ENCODE assay signal across 8 cellular contexts in the genomic region with DNA sequence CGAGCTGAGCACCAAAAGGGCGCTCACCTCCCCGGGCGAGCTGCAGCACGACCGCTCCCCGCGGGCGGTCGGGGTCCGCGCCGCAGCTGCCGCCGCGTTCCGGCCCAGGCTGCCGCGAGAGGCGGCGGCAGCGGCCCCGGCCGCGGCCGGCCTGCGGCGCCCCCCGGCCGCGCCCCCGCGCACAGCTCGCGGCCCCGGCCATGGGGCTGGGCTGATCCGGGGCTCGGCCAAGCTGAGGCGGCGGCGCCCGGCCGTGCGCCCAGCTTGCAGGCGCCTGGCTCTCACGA. TPM values are rescaled to one million over a fixed set of nuclear protein-coding genes. Genes with fewer than 3 reads are reported as not detected.
DNase-seq lines count a peak whose midpoint lies in the region; ATAC-seq and TF ChIP-seq lines count a peak whose summit lies in the region.

No MANE protein-coding gene starts in this region.

- in situ Hi-C loops in brain microvascular endothelial cell (cut with HindIII; ENCODE audit: low pct_ligation_motif_present, low sequenced_read_pairs), result no loop called here

- DNase-seq in BE2C (no peak), HL-60 (ENCODE audit: low read depth in 1 of 2, low spot score in 1 of 2) (no peak), brain microvascular endothelial cell (no peak), mesenchymal stem cell (no peak), NCI-H128 (lab: John Stamatoyannopoulos, UW; ENCODE audit: unreplicated experiment) (no peak)
- no peak for DNase-seq in stimulated activated naive CD4-positive, alpha-beta T cell (lab: John Stamatoyannopoulos, UW)
- no peak for DNase-seq in stimulated activated naive CD4-positive, alpha-beta T cell treated with Interleukin-2 at 50 U/mL for 16 hours (lab: John Stamatoyannopoulos, UW)

- H4K91ac ChIP-seq in mesenchymal stem cell (ENCODE audit: low read length), result no peak overlapping the region

- H4K8ac ChIP-seq in mesenchymal stem cell (ENCODE audit: low read length), result peak overlapping the region; percentile 27

- H2BK5ac ChIP-seq in mesenchymal stem cell (ENCODE audit: low read depth, low read length, poor library complexity, severe bottlenecking), result no peak overlapping the region

- peak overlapping the region; percentile 80 for H2BK15ac ChIP-seq in mesenchymal stem cell (ENCODE audit: low read depth, poor library complexity, severe bottlenecking)

- H3K4me1 ChIP-seq in BE2C, result no peaks in the 10 kb centered on the region
- peaks cover 5% of the 10 kb centered on the region for H3K4me1 ChIP-seq in mesenchymal stem cell (ENCODE audit: control insufficient read depth, insufficient read depth, low read depth, low read length)

- H3K9me3 ChIP-seq in BE2C, result no peaks in the 10 kb centered on the region
- H3K9me3 ChIP-seq in mesenchymal stem cell (ENCODE audit: control insufficient read depth, low read length), result no peaks in the 10 kb centered on the region

- peak overlapping the region in 1 of 2 experiments; percentile 53 for H3K14ac ChIP-seq in mesenchymal stem cell (ENCODE audit: low read length in 2 of 2)

- H3K27ac ChIP-seq in HL-60 (replicated peaks) (no peak overlapping the region), brain microvascular endothelial cell (no peak overlapping the region), mesenchymal stem cell (ENCODE audit: low read length, poor library complexity, severe bottlenecking) (no peak overlapping the region)

- peak overlapping the region in 1 of 2 experiments; percentile 83 for H3K4ac ChIP-seq in mesenchymal stem cell (ENCODE audit: low read depth in 1 of 2, low read length in 2 of 2)

- H3K18ac ChIP-seq in mesenchymal stem cell (ENCODE audit: low read depth in 1 of 2, low read length in 2 of 2), result peak overlapping the region; percentile 58 to 82

- H3K36me3 ChIP-seq in BE2C (no peaks in the 10 kb centered on the region), brain microvascular endothelial cell (replicated peaks) (no peaks in the 10 kb centered on the region), mesenchymal stem cell (ENCODE audit: control insufficient read depth in 1 of 2, insufficient read depth in 2 of 2, low read depth in 1 of 2, low read length in 2 of 2) (no peaks in the 10 kb centered on the region)

- H3K27me3 ChIP-seq in BE2C (no peaks in the 10 kb centered on the region), HL-60 (ENCODE audit: insufficient read depth, poor library complexity, severe bottlenecking) (no peaks in the 10 kb centered on the region), brain microvascular endothelial cell (replicated peaks) (no peaks in the 10 kb centered on the region), mesenchymal stem cell (ENCODE audit: control insufficient read depth in 1 of 2, insufficient read depth in 1 of 2, low read length in 2 of 2) (no peaks in the 10 kb centered on the region)

- peaks cover 15% of the 10 kb centered on the region for H3K79me1 ChIP-seq in mesenchymal stem cell (replicated peaks; ENCODE audit: low read length, poor library complexity, severe bottlenecking)

- peak overlapping the region; percentile 87 for H2BK120ac ChIP-seq in mesenchymal stem cell (ENCODE audit: low read depth, low read length)

- H3K4me3 ChIP-seq in BE2C (ENCODE audit: low read depth, low read length), result peak overlapping the region; percentile 70
- H3K4me3 ChIP-seq in HL-60 (replicated peaks; ENCODE audit: insufficient read depth, low read length), result peak overlapping the region; percentile 68
- peak overlapping the region; percentile 76 for H3K4me3 ChIP-seq in brain microvascular endothelial cell (ENCODE audit: low read depth, low read length)
- H3K4me3 ChIP-seq in mesenchymal stem cell (ENCODE audit: insufficient read depth in 1 of 2, low read depth in 1 of 2, low read length in 2 of 2), result peak overlapping the region; percentile 60 to 92

- no peak overlapping the region for H2AK5ac ChIP-seq in mesenchymal stem cell (ENCODE audit: low read length, severe bottlenecking)

- peak overlapping the region in 1 of 2 experiments; percentile 65 for H2BK12ac ChIP-seq in mesenchymal stem cell (ENCODE audit: low read length in 2 of 2)

- no peak overlapping the region for H3K23ac ChIP-seq in mesenchymal stem cell (ENCODE audit: low read length in 2 of 2)

- H2AFZ ChIP-seq in mesenchymal stem cell (ENCODE audit: low read depth, low read length), result peak overlapping the region; percentile 36

- ATAC-seq in GM21367 (IDR thresholded peaks at IDR 0.05; ENCODE audit: unreplicated experiment), result peak; percentile 27

- under 1% methylated on average over 39 of the region's 46 CpGs for WGBS in mesenchymal stem cell

- peak overlapping the region; percentile 69 for H3K4me2 ChIP-seq in mesenchymal stem cell (ENCODE audit: low read length, poor library complexity, severe bottlenecking)

- TF ChIP-seq CTCF in BE2C (IDR thresholded peaks at IDR 0.05; ENCODE audit: low read depth, low read length), result no peak
- TF ChIP-seq CTCF in HL-60 (IDR thresholded peaks at IDR 0.05; ENCODE audit: insufficient read depth, low read length), result no peak
- TF ChIP-seq CTCF in brain microvascular endothelial cell (IDR thresholded peaks at IDR 0.05; ENCODE audit: low read depth, low read length, missing control alignments), result no peak

- H3K9ac ChIP-seq in mesenchymal stem cell (ENCODE audit: low read length), result peak overlapping the region; percentile 86

RNA-seq across cellular contexts. Expression of a gene that starts 0.2 kb away (rescaled TPM):
- polyA plus RNA-seq in BE2C (2012; ENCODE audit: insufficient read depth, insufficient read length, low read depth), result 0.39 TPM
- polyA plus RNA-seq in mesenchymal stem cell (2013, experiment 1 of 2), result 12.4 TPM
- 12.5 TPM for polyA plus RNA-seq in mesenchymal stem cell (2013, experiment 2 of 2)
